ENCODE assay signal across 15 cellular contexts in the genomic region with DNA sequence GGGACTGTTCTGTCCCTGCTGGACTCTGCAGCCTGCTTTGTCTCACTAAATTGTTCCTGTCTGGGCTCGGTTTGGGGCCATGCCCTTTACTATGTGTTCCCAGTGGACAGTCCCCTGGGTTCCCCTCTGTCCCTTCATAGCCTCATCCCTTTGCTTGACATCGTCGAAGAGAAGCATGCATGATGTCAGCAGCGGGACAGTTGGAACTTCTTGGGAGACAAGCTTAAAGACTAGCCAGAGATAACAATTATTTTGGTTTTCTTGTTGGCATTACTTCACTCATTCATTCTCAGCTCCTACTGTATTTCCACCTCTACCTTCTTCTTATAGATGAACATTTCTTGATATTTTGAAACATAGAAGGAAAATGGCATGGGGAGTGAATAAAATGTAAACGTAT. TPM values are rescaled to one million over a fixed set of nuclear protein-coding genes. Genes with fewer than 3 reads are reported as not detected.
"Had no signal": no experiment of that assay in that cellular context is flagged by ENCODE, and none has a peak within 500 bp of the region (broad histone marks: within the 10 kb centered on the region; RNA-seq: fewer than 3 reads in every experiment).

No MANE protein-coding gene starts in this region.

- H3K27ac Mint-ChIP-seq: activated naive CD8-positive, alpha-beta T cell treated with anti-CD3 and anti-CD28 coated beads, Interleukin-2, amount 50 U/mL, for 24 hours had no signal

- H3K27me3 ChIP-seq: brain microvascular endothelial cell, right atrium auricular region, stomach had no signal

- H3K4me3 ChIP-seq: coronary artery, lung, prostate gland, right atrium auricular region, stomach had no signal

- H3K36me3 ChIP-seq: brain microvascular endothelial cell, prostate gland, right atrium auricular region had no signal

- H3K27ac ChIP-seq: brain microvascular endothelial cell, prostate gland, right atrium auricular region, stomach had no signal

- ATAC-seq: activated naive CD8-positive, alpha-beta T cell treated with anti-CD3 and anti-CD28 coated beads, Interleukin-2, amount 50 U/mL, for 24 hours; SK-N-SH treated with all-trans-retinoic acid at 6 μM for 48 hours; T-cell had no signal

- H3K27me3 Mint-ChIP-seq: activated B cell treated with CpG ODN at 0.5 μM for 24 hours; activated naive CD8-positive, alpha-beta T cell treated with anti-CD3 and anti-CD28 coated beads, Interleukin-2, amount 50 U/mL, for 24 hours; T-cell had no signal

- DNase-seq: activated B cell treated with CpG ODN at 0.5 μM for 24 hours; activated CD8-positive, alpha-beta memory T cell treated with anti-CD3 and anti-CD28 coated beads, Interleukin-2, amount 50 U/mL, for 48 hours; activated naive CD8-positive, alpha-beta T cell treated with anti-CD3 and anti-CD28 coated beads, Interleukin-2, amount 50 U/mL, for 24 hours; aorta; brain microvascular endothelial cell; erythroblast; stomach; T-cell had no signal

- H3K4me1 ChIP-seq: prostate gland had no signal

- H3K9me3 ChIP-seq: prostate gland, right atrium auricular region, stomach had no signal

- H3K9me3 Mint-ChIP-seq: activated B cell treated with CpG ODN at 0.5 μM for 24 hours; activated naive CD8-positive, alpha-beta T cell treated with anti-CD3 and anti-CD28 coated beads, Interleukin-2, amount 50 U/mL, for 24 hours; T-cell had no signal

RNA-seq across cellular contexts. Expression of gene TRPV6, which starts 27.9 kb away (rescaled TPM):
- total RNA-seq: activated B cell treated with CpG ODN at 0.5 μM for 24 hours, osteocyte, skeletal muscle tissue, T-cell had no signal
